1 cellular context compared by ENCODE assay signal in genomic region chr9:135221951-135222631, GRCh38.
TF ChIP-seq lines count a peak whose summit lies in the region.

No MANE protein-coding gene starts in this region.

TF ChIP-seq in HCT116, 20 proteins besides CTCF, POLR2A, EP300 and RAD21 (continued from another document):
- TF ChIP-seq, protein P1, sequence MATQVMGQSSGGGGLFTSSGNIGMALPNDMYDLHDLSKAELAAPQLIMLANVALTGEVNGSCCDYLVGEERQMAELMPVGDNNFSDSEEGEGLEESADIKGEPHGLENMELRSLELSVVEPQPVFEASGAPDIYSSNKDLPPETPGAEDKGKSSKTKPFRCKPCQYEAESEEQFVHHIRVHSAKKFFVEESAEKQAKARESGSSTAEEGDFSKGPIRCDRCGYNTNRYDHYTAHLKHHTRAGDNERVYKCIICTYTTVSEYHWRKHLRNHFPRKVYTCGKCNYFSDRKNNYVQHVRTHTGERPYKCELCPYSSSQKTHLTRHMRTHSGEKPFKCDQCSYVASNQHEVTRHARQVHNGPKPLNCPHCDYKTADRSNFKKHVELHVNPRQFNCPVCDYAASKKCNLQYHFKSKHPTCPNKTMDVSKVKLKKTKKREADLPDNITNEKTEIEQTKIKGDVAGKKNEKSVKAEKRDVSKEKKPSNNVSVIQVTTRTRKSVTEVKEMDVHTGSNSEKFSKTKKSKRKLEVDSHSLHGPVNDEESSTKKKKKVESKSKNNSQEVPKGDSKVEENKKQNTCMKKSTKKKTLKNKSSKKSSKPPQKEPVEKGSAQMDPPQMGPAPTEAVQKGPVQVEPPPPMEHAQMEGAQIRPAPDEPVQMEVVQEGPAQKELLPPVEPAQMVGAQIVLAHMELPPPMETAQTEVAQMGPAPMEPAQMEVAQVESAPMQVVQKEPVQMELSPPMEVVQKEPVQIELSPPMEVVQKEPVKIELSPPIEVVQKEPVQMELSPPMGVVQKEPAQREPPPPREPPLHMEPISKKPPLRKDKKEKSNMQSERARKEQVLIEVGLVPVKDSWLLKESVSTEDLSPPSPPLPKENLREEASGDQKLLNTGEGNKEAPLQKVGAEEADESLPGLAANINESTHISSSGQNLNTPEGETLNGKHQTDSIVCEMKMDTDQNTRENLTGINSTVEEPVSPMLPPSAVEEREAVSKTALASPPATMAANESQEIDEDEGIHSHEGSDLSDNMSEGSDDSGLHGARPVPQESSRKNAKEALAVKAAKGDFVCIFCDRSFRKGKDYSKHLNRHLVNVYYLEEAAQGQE (IDR thresholded peaks at IDR 0.05; ENCODE audit: low read depth) = no peak
- TF ChIP-seq SRF (IDR thresholded peaks at IDR 0.05; ENCODE audit: low read depth) (no peak), ZNF274 (IDR thresholded peaks at IDR 0.05; ENCODE audit: low read depth, low read length) (no peak)
